Comparison of ENCODE assay signal across 20 cellular contexts in genomic region chr16:65655802-65656201, GRCh38.
DNase-seq lines count a peak whose midpoint lies in the region; ATAC-seq and TF ChIP-seq lines count a peak whose summit lies in the region.
"Had no signal": no experiment of that assay in that cellular context is flagged by ENCODE, and none has a peak within 500 bp of the region (broad histone marks: within the 10 kb centered on the region; RNA-seq: fewer than 3 reads in every experiment).

No MANE protein-coding gene starts in this region.

- peaks cover 0 to 9% of the 10 kb centered on the region in 2 donors for H3K9me3 Mint-ChIP-seq in stimulated activated naive CD8-positive, alpha-beta T cell treated with anti-CD3 and anti-CD28 coated beads, Interleukin-15, amount 100 ng/mL, for 72 hours
- no peaks in the 10 kb centered on the region for H3K9me3 Mint-ChIP-seq in neural crest cell

- in situ Hi-C loops in astrocyte of the spinal cord (cut with HindIII; ENCODE audit: low sequenced_read_pairs): no loop called here

- H3K27me3 Mint-ChIP-seq in stimulated activated naive CD8-positive, alpha-beta T cell treated with anti-CD3 and anti-CD28 coated beads, Interleukin-15, amount 100 ng/mL, for 72 hours: peaks cover 7% of the 10 kb centered on the region
- H3K27me3 Mint-ChIP-seq in neural crest cell (ENCODE audit: low read depth): peaks cover 26% of the 10 kb centered on the region

- no peak for TF ChIP-seq CTCF in astrocyte of the spinal cord (IDR thresholded peaks at IDR 0.05; ENCODE audit: low read depth, low read length)
- TF ChIP-seq CTCF in neural crest cell (conservative IDR thresholded peaks at IDR 0.05): no peak

- peak overlapping the region in 1 of 2 donors; percentile 5 for H3K27ac Mint-ChIP-seq in stimulated activated naive CD8-positive, alpha-beta T cell treated with anti-CD3 and anti-CD28 coated beads, Interleukin-15, amount 100 ng/mL, for 72 hours
- peak overlapping the region; percentile 44 for H3K27ac Mint-ChIP-seq in neural crest cell (ENCODE audit: unreplicated experiment)

- H3K4me3 ChIP-seq in astrocyte of the spinal cord (ENCODE audit: low read depth, low read length): no peak overlapping the region
- H3K4me3 ChIP-seq: SJSA1 had no signal

- ATAC-seq in stimulated activated naive CD8-positive, alpha-beta T cell treated with anti-CD3 and anti-CD28 coated beads, Interleukin-15, amount 100 ng/mL, for 72 hours: peak; percentile 31
- ATAC-seq in stimulated activated naive CD8-positive, alpha-beta T cell treated with anti-CD3 and anti-CD28 coated beads, Interleukin-15, Interleukin-2, amounts not matched to agents 100 U/mL and 50 U/mL, for 24 hours: no peak
- ATAC-seq in HG02610 (IDR thresholded peaks at IDR 0.05; ENCODE audit: unreplicated experiment): no peak
- ATAC-seq: HepG2, Right ventricle myocardium inferior had no signal

- no peaks in the 10 kb centered on the region for H3K36me3 Mint-ChIP-seq in neural crest cell (ENCODE audit: low read depth)

- no peaks in the 10 kb centered on the region for H3K4me1 Mint-ChIP-seq in stimulated activated naive CD8-positive, alpha-beta T cell treated with anti-CD3 and anti-CD28 coated beads, Interleukin-15, amount 100 ng/mL, for 72 hours
- peaks cover 54% of the 10 kb centered on the region for H3K4me1 Mint-ChIP-seq in neural crest cell

- no peak for DNase-seq in stimulated activated naive CD8-positive, alpha-beta T cell treated with anti-CD3 and anti-CD28 coated beads, Interleukin-15, amount 100 ng/mL, for 72 hours
- DNase-seq in stimulated activated naive CD8-positive, alpha-beta T cell treated with anti-CD3 and anti-CD28 coated beads, Interleukin-15, Interleukin-2, amounts not matched to agents 100 U/mL and 50 U/mL, for 24 hours: no peak
- DNase-seq in astrocyte of the spinal cord (ENCODE audit: low read depth, low spot score) (peak; percentile 38), neural crest cell (ENCODE audit: low read depth, low spot score) (no peak), NCI-H524 treated with DMSO at 0.1 percent for 48 hours (lab: John Stamatoyannopoulos, UW) (no peak)
- no peak for DNase-seq in stimulated activated CD4-positive, alpha-beta T cell treated with anti-CD3 and anti-CD28 coated beads, Interleukin-4, amount 100 ng/mL, for 1 hour
- no peak for DNase-seq in activated CD8-positive, alpha-beta memory T cell treated with anti-CD3 and anti-CD28 coated beads, Interleukin-2, amount 50 U/mL, for 4 hours
- DNase-seq: EL, KBM-7, MM.1S, NCI-H1048, NCI-H1436, NCI-H187 treated with DMSO at 0.1 percent for 48 hours, NCI-H2107, NCI-H2227 treated with DMSO at 0.1 percent for 48 hours, OCI-M1 had no signal

- H3K4me3 Mint-ChIP-seq in stimulated activated naive CD8-positive, alpha-beta T cell treated with anti-CD3 and anti-CD28 coated beads, Interleukin-15, amount 100 ng/mL, for 72 hours: no peak overlapping the region
- H3K4me3 Mint-ChIP-seq in neural crest cell: no peak overlapping the region
